9 cellular contexts compared by ENCODE assay signal in the genomic region with DNA sequence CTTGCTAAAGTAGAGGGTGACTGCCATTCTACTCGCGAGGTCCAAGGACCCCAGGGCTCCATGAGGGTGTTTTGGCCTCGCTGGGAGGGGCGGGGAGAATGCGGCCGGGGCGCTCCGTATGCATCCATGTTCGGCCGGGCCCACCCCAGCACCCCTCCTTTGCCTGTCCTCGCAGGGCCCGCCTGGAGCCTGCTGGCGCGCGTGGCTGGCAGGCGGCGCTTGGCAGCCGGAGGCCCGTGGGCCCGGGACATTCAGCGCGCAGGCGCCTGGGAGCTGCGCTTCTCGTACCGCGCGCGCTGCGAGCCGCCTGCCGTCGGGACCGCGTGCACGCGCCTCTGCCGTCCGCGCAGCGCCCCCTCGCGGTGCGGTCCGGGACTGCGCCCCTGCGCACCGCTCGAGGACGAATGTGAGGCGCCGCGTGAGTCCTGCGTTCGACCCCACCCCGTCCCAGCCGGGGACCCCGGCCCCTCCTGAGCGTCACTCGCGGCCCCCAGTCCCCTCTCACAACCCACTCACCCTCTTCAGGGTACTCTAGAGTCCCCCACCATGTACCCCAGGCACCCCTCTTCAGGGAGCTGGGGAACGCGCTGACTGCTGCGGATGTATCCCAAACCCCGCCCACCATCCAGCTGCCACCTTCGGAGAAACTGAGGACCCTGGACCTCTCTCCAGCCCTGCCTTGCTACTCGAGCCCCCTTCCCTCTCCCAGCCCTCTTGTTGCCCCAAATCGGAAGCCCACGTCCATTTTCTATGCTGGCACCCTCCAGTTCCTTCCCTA. TPM values are rescaled to one million over a fixed set of nuclear protein-coding genes. Genes with fewer than 3 reads are reported as not detected.
A peak's percentile ranks its signal among the peaks of the same experiment; 100 is the strongest.
DNase-seq lines count a peak whose midpoint lies in the region; ATAC-seq, FAIRE-seq and TF ChIP-seq lines count a peak whose summit lies in the region.
"Had no signal": no experiment of that assay in that cellular context is flagged by ENCODE, and none has a peak within 500 bp of the region (broad histone marks: within the 10 kb centered on the region; RNA-seq: fewer than 3 reads in every experiment).

No MANE protein-coding gene starts in this region.

- peak overlapping the region; percentile 26 for H3K4me2 ChIP-seq in astrocyte (ENCODE audit: low read length)

- peaks cover 70% of the 10 kb centered on the region for H3K27me3 Mint-ChIP-seq in astrocyte (ENCODE audit: low read depth, unreplicated experiment)

- no peak overlapping the region for H3K9ac ChIP-seq in astrocyte (ENCODE audit: low read length)

- H3K4me1 Mint-ChIP-seq in astrocyte (ENCODE audit: low read depth, unreplicated experiment) = peaks cover 5% of the 10 kb centered on the region

- no peaks in the 10 kb centered on the region for H3K9me3 ChIP-seq in astrocyte (ENCODE audit: insufficient read depth, low read depth, low read length)

- H3K4me3 ChIP-seq in astrocyte (ENCODE audit: insufficient read depth, low read depth, low read length) = no peak overlapping the region

- peak; percentile 86 for DNase-seq in AG08395 (ENCODE audit: low spot score)
- peak; percentile 33 for DNase-seq in T1000 (lab: John Stamatoyannopoulos, UW)
- DNase-seq in astrocyte (ENCODE audit: low read depth) = peak; percentile 45
- DNase-seq in inferior parietal cortex (ENCODE audit: extremely low spot score) = peak; percentile 3
- DNase-seq in stimulated activated CD4-positive, alpha-beta T cell treated with anti-CD3 and anti-CD28 coated beads, Interleukin-4, amount 100 ng/mL, for 4 hours = peak; percentile 73 to 76
- DNase-seq in RCC 7860 (ENCODE audit: low spot score) = no peak

- peaks cover 10% of the 10 kb centered on the region for H3K4me1 ChIP-seq in astrocyte (ENCODE audit: insufficient read depth, low read length)

- H3K27ac Mint-ChIP-seq in astrocyte (ENCODE audit: unreplicated experiment) = no peak overlapping the region

- ATAC-seq in HG03354 (IDR thresholded peaks at IDR 0.05; ENCODE audit: poor library complexity, severe bottlenecking, unreplicated experiment) = peak; percentile 54
- no peak for ATAC-seq in GM21515 (IDR thresholded peaks at IDR 0.05; ENCODE audit: unreplicated experiment)

- peak overlapping the region; percentile 34 for H2AFZ ChIP-seq in astrocyte (ENCODE audit: low read depth, low read length)

- no peak overlapping the region for H3K27ac ChIP-seq in astrocyte (ENCODE audit: low read depth, low read length)

- FAIRE-seq in astrocyte (lab: Jason Lieb, UNC) (no peak), RCC 7860 (lab: Jason Lieb, UNC) (no peak)

- TF ChIP-seq CTCF in astrocyte (IDR thresholded peaks at IDR 0.05; ENCODE audit: insufficient read depth, low read depth, low read length) = peak; percentile 40

- H3K36me3 ChIP-seq in astrocyte (ENCODE audit: insufficient read depth, low read length) = no peaks in the 10 kb centered on the region

- H3K9me3 Mint-ChIP-seq in astrocyte (ENCODE audit: unreplicated experiment) = peaks cover 4% of the 10 kb centered on the region

- H3K36me3 Mint-ChIP-seq in astrocyte (ENCODE audit: low read depth, unreplicated experiment) = peaks cover 2% of the 10 kb centered on the region

- no peaks in the 10 kb centered on the region for H4K20me1 ChIP-seq in astrocyte (ENCODE audit: insufficient read depth, low read length)

- no peaks in the 10 kb centered on the region for H3K79me2 ChIP-seq in astrocyte (ENCODE audit: insufficient read depth, low read length)

- H3K4me3 Mint-ChIP-seq in astrocyte (ENCODE audit: unreplicated experiment) = no peak overlapping the region

- peaks cover 34% of the 10 kb centered on the region for H3K27me3 ChIP-seq in astrocyte (ENCODE audit: insufficient read depth, low read length)

RNA-seq across cellular contexts. Expression of a gene that starts 4.1 kb away (rescaled TPM):
- 0.84 and 0.89 TPM in 2 replicates for total RNA-seq in astrocyte
- total RNA-seq: mononuclear cell had no signal

RNA-seq across cellular contexts. Expression of a gene that starts 12.1 kb away (rescaled TPM):
- not detected in 2 replicates for total RNA-seq in astrocyte
- total RNA-seq: mononuclear cell had no signal

RNA-seq across cellular contexts. Expression of a gene that starts 22.2 kb away (rescaled TPM):
- total RNA-seq in astrocyte = 85.3 and 97.2 TPM in 2 replicates

RNA-seq across cellular contexts. Expression of a gene that starts 29.8 kb away (rescaled TPM):
- total RNA-seq in astrocyte = 2.1 and 2.6 TPM in 2 replicates

RNA-seq across cellular contexts. Expression of a gene that starts 37.1 kb away (rescaled TPM):
- total RNA-seq in astrocyte = 15.7 and 17.2 TPM in 2 replicates
